ENCODE assay signal across 10 cellular contexts in genomic region chr9:78131969-78132687, GRCh38.
DNase-seq lines count a peak whose midpoint lies in the region; ATAC-seq and TF ChIP-seq lines count a peak whose summit lies in the region.
"Had no signal": no experiment of that assay in that cellular context is flagged by ENCODE, and none has a peak within 500 bp of the region (broad histone marks: within the 10 kb centered on the region; RNA-seq: fewer than 3 reads in every experiment).

No MANE protein-coding gene starts in this region.

- peak; percentile 42 for ATAC-seq in activated CD4-positive, alpha-beta T cell treated with anti-CD3 and anti-CD28 coated beads for 36 hours
- ATAC-seq in stimulated activated effector memory CD8-positive, alpha-beta T cell treated with anti-CD3 and anti-CD28 coated beads, Interleukin-12 subunit alpha, Interleukin-12 subunit beta, amount 100 ng/mL, for 72 hours = no peak

- no peaks in the 10 kb centered on the region for H3K36me3 ChIP-seq in BE2C
- H3K36me3 ChIP-seq: left lung had no signal

- H3K4me3 ChIP-seq in epithelial cell of esophagus (ENCODE audit: low read length) = no peak overlapping the region
- no peak overlapping the region for H3K4me3 ChIP-seq in BE2C (ENCODE audit: low read depth, low read length)

- TF ChIP-seq CTCF in epithelial cell of esophagus (IDR thresholded peaks at IDR 0.05; ENCODE audit: insufficient read depth, low read depth, low read length, missing control alignments) = no peak
- no peak for TF ChIP-seq CTCF in BE2C (IDR thresholded peaks at IDR 0.05; ENCODE audit: low read depth, low read length)

- no peak for DNase-seq in activated CD4-positive, alpha-beta T cell treated with anti-CD3 and anti-CD28 coated beads for 36 hours
- DNase-seq in activated CD4-positive, alpha-beta T cell treated with anti-CD3 and anti-CD28 coated beads for 1 hour = no peak
- peak; percentile 14 for DNase-seq in RKO (ENCODE audit: low spot score)
- peak; percentile 67 for DNase-seq in epithelial cell of esophagus (ENCODE audit: low read depth)
- DNase-seq in stimulated activated effector memory CD8-positive, alpha-beta T cell treated with anti-CD3 and anti-CD28 coated beads, Interleukin-12 subunit alpha, Interleukin-12 subunit beta, amount 100 ng/mL, for 72 hours (ENCODE audit: low spot score in 2 of 2) = no peak
- DNase-seq in DMS 273 treated with DMSO at 0.1 percent for 48 hours (lab: John Stamatoyannopoulos, UW) = no peak
- no peak for DNase-seq in BE2C
- no peak for DNase-seq in COR-L47 (lab: John Stamatoyannopoulos, UW)
- DNase-seq: left lung; stimulated activated CD4-positive, alpha-beta T cell treated with anti-CD3 and anti-CD28 coated beads, Interleukin-4, amount 100 ng/mL, for 24 hours had no signal

- intact Hi-C loops in activated CD4-positive, alpha-beta T cell treated with anti-CD3 and anti-CD28 coated beads for 36 hours (cut with DNase I, micrococcal nuclease) = loop anchor here (5.0 kb wide), 2 partner anchors 80 to 105 kb away; partner anchors contain the start of gene CEP78 (in 1 of the 2)

- no peaks in the 10 kb centered on the region for H3K9me3 Mint-ChIP-seq in activated CD4-positive, alpha-beta T cell treated with anti-CD3 and anti-CD28 coated beads for 36 hours (ENCODE audit: low read depth)
- H3K9me3 Mint-ChIP-seq in stimulated activated effector memory CD8-positive, alpha-beta T cell treated with anti-CD3 and anti-CD28 coated beads, Interleukin-12 subunit alpha, Interleukin-12 subunit beta, amount 100 ng/mL, for 72 hours = peaks cover 3% of the 10 kb centered on the region

- H3K27me3 Mint-ChIP-seq in activated CD4-positive, alpha-beta T cell treated with anti-CD3 and anti-CD28 coated beads for 36 hours = peaks cover 2% of the 10 kb centered on the region

- H3K27ac Mint-ChIP-seq in activated CD4-positive, alpha-beta T cell treated with anti-CD3 and anti-CD28 coated beads for 36 hours = peak overlapping the region; percentile 68
- no peak overlapping the region for H3K27ac Mint-ChIP-seq in stimulated activated effector memory CD8-positive, alpha-beta T cell treated with anti-CD3 and anti-CD28 coated beads, Interleukin-12 subunit alpha, Interleukin-12 subunit beta, amount 100 ng/mL, for 72 hours

- H3K4me1 ChIP-seq in BE2C = no peaks in the 10 kb centered on the region

- POLR2A ChIA-PET in activated CD4-positive, alpha-beta T cell treated with anti-CD3 and anti-CD28 coated beads for 36 hours (lab: Charles Lee) = no interaction called here

- H3K9me3 ChIP-seq in BE2C = no peaks in the 10 kb centered on the region
- H3K9me3 ChIP-seq: left lung had no signal

- H3K36me3 Mint-ChIP-seq in activated CD4-positive, alpha-beta T cell treated with anti-CD3 and anti-CD28 coated beads for 36 hours (ENCODE audit: low read depth) = peaks cover 3% of the 10 kb centered on the region
- no peaks in the 10 kb centered on the region for H3K36me3 Mint-ChIP-seq in stimulated activated effector memory CD8-positive, alpha-beta T cell treated with anti-CD3 and anti-CD28 coated beads, Interleukin-12 subunit alpha, Interleukin-12 subunit beta, amount 100 ng/mL, for 72 hours

- no peaks in the 10 kb centered on the region for H3K27me3 ChIP-seq in BE2C
- H3K27me3 ChIP-seq: left lung had no signal

- CTCF ChIA-PET in activated CD4-positive, alpha-beta T cell treated with anti-CD3 and anti-CD28 coated beads for 36 hours (lab: Charles Lee) = interaction anchor here (0.7 to 1.5 kb wide), 4 partner anchors 11 to 699 kb away, joined by 3 to 4 read pairs (median 4); no protein-coding TSS in a partner anchor

- H3K4me3 Mint-ChIP-seq in activated CD4-positive, alpha-beta T cell treated with anti-CD3 and anti-CD28 coated beads for 36 hours = peak overlapping the region; percentile 36
- H3K4me3 Mint-ChIP-seq in stimulated activated effector memory CD8-positive, alpha-beta T cell treated with anti-CD3 and anti-CD28 coated beads, Interleukin-12 subunit alpha, Interleukin-12 subunit beta, amount 100 ng/mL, for 72 hours = peak overlapping the region; percentile 22

- H3K4me1 Mint-ChIP-seq in activated CD4-positive, alpha-beta T cell treated with anti-CD3 and anti-CD28 coated beads for 36 hours = peaks cover 22% of the 10 kb centered on the region
- peaks cover 13% of the 10 kb centered on the region for H3K4me1 Mint-ChIP-seq in stimulated activated effector memory CD8-positive, alpha-beta T cell treated with anti-CD3 and anti-CD28 coated beads, Interleukin-12 subunit alpha, Interleukin-12 subunit beta, amount 100 ng/mL, for 72 hours

Comparison
In these comparisons a context has a peak if more than half of its experiments do, and no peak if none do; other contexts are left out.
1. DNase-seq: peak in RKO (single experiment) and epithelial cell of esophagus (single experiment); none in activated CD4-positive, alpha-beta T cell treated with anti-CD3 and anti-CD28 coated beads for 36 hours (single experiment), activated CD4-positive, alpha-beta T cell treated with anti-CD3 and anti-CD28 coated beads for 1 hour (single experiment), stimulated activated effector memory CD8-positive, alpha-beta T cell treated with anti-CD3 and anti-CD28 coated beads, Interleukin-12 subunit alpha, Interleukin-12 subunit beta, amount 100 ng/mL, for 72 hours (0 of 2), DMS 273 treated with DMSO at 0.1 percent for 48 hours (single experiment), BE2C (single experiment) and COR-L47 (single experiment).